Comparison of ENCODE assay signal across 1 cellular context in the genomic region with DNA sequence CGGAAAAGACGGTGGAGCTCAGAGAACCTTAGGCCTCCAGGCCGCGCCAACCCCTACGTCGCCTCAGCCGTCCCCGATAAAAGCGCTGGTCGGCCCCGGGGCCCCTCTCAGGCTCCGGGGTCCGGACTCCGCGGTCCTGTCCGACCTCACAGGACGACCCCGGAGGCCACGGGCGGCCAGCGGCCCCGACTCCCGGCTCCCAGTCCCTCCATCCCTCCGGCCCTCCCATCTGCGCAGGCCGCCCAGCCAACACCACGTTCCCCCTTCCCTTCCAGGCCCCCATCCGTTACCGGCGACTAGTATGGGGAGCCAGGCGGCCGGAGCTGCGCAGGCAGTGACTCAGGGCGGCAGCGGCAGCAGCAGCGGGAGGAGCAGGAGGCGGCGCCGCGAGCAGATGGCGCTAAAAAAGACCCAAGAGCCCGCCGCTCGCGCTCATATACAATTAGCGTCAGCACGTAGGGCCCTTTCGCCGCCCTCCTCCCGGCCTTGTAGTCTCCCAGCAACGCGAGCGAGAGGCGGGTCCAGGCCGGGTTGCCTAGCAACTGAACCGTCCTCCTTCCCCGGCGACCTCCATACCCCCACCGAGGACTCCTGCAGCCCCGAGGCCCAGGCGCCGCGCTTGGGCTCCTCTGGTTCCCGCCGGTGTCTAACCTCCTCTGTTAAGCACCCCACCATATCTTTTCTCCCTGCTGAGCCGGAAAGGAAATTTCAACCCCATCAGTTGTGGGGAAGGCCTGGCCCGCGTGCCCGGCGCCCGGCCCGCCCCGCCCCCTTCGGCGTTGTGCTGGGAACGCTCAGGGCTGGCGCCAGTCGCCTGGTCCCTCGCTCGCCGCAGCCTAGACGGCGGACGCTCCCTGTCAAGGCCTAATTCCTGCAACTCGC.
TF ChIP-seq lines count a peak whose summit lies in the region.

Gene NAP1L1, minus strand, starts transcription at position 409 of the 882 bp plus-strand sequence. CDS start 10,466 bp downstream, outside the sequence.

TF ChIP-seq in HEK293, 187 proteins besides CTCF, POLR2A, EP300 and RAD21 (continued from another document):
- TF ChIP-seq, protein P1, sequence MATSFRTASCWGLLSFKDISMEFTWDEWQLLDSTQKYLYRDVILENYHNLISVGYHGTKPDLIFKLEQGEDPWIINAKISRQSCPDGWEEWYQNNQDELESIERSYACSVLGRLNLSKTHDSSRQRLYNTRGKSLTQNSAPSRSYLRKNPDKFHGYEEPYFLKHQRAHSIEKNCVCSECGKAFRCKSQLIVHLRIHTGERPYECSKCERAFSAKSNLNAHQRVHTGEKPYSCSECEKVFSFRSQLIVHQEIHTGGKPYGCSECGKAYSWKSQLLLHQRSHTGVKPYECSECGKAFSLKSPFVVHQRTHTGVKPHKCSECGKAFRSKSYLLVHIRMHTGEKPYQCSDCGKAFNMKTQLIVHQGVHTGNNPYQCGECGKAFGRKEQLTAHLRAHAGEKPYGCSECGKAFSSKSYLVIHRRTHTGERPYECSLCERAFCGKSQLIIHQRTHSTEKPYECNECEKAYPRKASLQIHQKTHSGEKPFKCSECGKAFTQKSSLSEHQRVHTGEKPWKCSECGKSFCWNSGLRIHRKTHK (tag by site-specific recombination; IDR thresholded peaks at IDR 0.05) = no peak
- TF ChIP-seq ZNF433 (tag by site-specific recombination; IDR thresholded peaks at IDR 0.05; ENCODE audit: low read depth) (no peak), ZNF626 (tag by site-specific recombination; IDR thresholded peaks at IDR 0.05) (no peak), ZNF18 (tag by site-specific recombination; IDR thresholded peaks at IDR 0.05) (no peak), ZNF610 (tag by site-specific recombination; IDR thresholded peaks at IDR 0.05; ENCODE audit: borderline replicate concordance) (no peak; the same call in 1 of the 2 replicates), ZNF223 (tag by site-specific recombination; IDR thresholded peaks at IDR 0.05) (no peak), IKZF3 (tag by site-specific recombination; IDR thresholded peaks at IDR 0.05) (no peak; the same call in 1 of the 2 replicates), ZNF146 (tag by site-specific recombination; IDR thresholded peaks at IDR 0.05) (no peak), ZNF777 (tag by site-specific recombination; IDR thresholded peaks at IDR 0.05; ENCODE audit: borderline replicate concordance) (peak; percentile 84; the same call in 1 of the 2 replicates), ZNF239 (tag by site-specific recombination; IDR thresholded peaks at IDR 0.05) (no peak), ZNF501 (tag by site-specific recombination; IDR thresholded peaks at IDR 0.05) (peak; percentile 86), REST (tag by site-specific recombination; IDR thresholded peaks at IDR 0.05) (no peak), BCL11B (tag by site-specific recombination; IDR thresholded peaks at IDR 0.05; ENCODE audit: low read depth) (no peak), ZNF549 (tag by site-specific recombination; IDR thresholded peaks at IDR 0.05) (no peak), KLF1 (tag by site-specific recombination; IDR thresholded peaks at IDR 0.05) (no peak), ZNF221 (tag by site-specific recombination; IDR thresholded peaks at IDR 0.05; ENCODE audit: borderline replicate concordance) (no peak), SP7 (tag by site-specific recombination; IDR thresholded peaks at IDR 0.05) (no peak; the same call in 1 of the 2 replicates), PRDM1 (tag by site-specific recombination; IDR thresholded peaks at IDR 0.05) (no peak), ZBTB20 (tag by site-specific recombination; IDR thresholded peaks at IDR 0.05) (peak; percentile 88), ZFP3 (tag by site-specific recombination; IDR thresholded peaks at IDR 0.05; ENCODE audit: low read depth) (no peak), ZNF354C (tag by site-specific recombination; IDR thresholded peaks at IDR 0.05; ENCODE audit: borderline replicate concordance, low read depth) (no peak), GLI2 (tag by site-specific recombination; IDR thresholded peaks at IDR 0.05; ENCODE audit: borderline replicate concordance, low read depth) (no peak), ZNF514 (tag by site-specific recombination; IDR thresholded peaks at IDR 0.05) (no peak)
- TF ChIP-seq, protein P2, sequence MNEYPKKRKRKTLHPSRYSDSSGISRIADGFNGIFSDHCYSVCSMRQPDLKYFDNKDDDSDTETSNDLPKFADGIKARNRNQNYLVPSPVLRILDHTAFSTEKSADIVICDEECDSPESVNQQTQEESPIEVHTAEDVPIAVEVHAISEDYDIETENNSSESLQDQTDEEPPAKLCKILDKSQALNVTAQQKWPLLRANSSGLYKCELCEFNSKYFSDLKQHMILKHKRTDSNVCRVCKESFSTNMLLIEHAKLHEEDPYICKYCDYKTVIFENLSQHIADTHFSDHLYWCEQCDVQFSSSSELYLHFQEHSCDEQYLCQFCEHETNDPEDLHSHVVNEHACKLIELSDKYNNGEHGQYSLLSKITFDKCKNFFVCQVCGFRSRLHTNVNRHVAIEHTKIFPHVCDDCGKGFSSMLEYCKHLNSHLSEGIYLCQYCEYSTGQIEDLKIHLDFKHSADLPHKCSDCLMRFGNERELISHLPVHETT (tag by site-specific recombination; IDR thresholded peaks at IDR 0.05) = no peak
- TF ChIP-seq, protein P3, sequence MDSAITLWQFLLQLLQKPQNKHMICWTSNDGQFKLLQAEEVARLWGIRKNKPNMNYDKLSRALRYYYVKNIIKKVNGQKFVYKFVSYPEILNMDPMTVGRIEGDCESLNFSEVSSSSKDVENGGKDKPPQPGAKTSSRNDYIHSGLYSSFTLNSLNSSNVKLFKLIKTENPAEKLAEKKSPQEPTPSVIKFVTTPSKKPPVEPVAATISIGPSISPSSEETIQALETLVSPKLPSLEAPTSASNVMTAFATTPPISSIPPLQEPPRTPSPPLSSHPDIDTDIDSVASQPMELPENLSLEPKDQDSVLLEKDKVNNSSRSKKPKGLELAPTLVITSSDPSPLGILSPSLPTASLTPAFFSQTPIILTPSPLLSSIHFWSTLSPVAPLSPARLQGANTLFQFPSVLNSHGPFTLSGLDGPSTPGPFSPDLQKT (IDR thresholded peaks at IDR 0.05; ENCODE audit: borderline replicate concordance, low read depth, low read length) = no peak
